11 cellular contexts compared by ENCODE assay signal in genomic region chrX:124239911-124240310, GRCh38.
A peak's percentile ranks its signal among the peaks of the same experiment; 100 is the strongest.
DNase-seq lines count a peak whose midpoint lies in the region; ATAC-seq and TF ChIP-seq lines count a peak whose summit lies in the region.
"Had no signal": no experiment of that assay in that cellular context is flagged by ENCODE, and none has a peak within 500 bp of the region (broad histone marks: within the 10 kb centered on the region; RNA-seq: fewer than 3 reads in every experiment).

No MANE protein-coding gene starts in this region.

- no peaks in the 10 kb centered on the region for H3K36me3 Mint-ChIP-seq in activated CD4-positive, alpha-beta T cell treated with anti-CD3 and anti-CD28 coated beads for 36 hours (ENCODE audit: low read depth)
- no peaks in the 10 kb centered on the region for H3K36me3 Mint-ChIP-seq in MCF 10A (ENCODE audit: insufficient read depth, unreplicated experiment)

- CTCF ChIA-PET in activated CD4-positive, alpha-beta T cell treated with anti-CD3 and anti-CD28 coated beads for 36 hours (lab: Charles Lee), result interaction anchor here (0.6 to 1.0 kb wide), 4 partner anchors 9 to 53 kb away, joined by 3 to 4 read pairs (median 3); no protein-coding TSS in a partner anchor
- CTCF ChIA-PET in MCF 10A (lab: Yijun Ruan, JAX), result no interaction called here

- TF ChIP-seq CTCF in MCF 10A (IDR thresholded peaks at IDR 0.05; ENCODE audit: unreplicated experiment), result no peak

- peak overlapping the region; percentile 75 for H3K27ac Mint-ChIP-seq in activated CD4-positive, alpha-beta T cell treated with anti-CD3 and anti-CD28 coated beads for 36 hours
- H3K27ac Mint-ChIP-seq in MCF 10A (ENCODE audit: low read depth, unreplicated experiment), result no peak overlapping the region

- H3K9me3 Mint-ChIP-seq in activated CD4-positive, alpha-beta T cell treated with anti-CD3 and anti-CD28 coated beads for 36 hours (ENCODE audit: low read depth), result no peaks in the 10 kb centered on the region
- no peaks in the 10 kb centered on the region for H3K9me3 Mint-ChIP-seq in MCF 10A (ENCODE audit: unreplicated experiment)

- intact Hi-C loops in activated CD4-positive, alpha-beta T cell treated with anti-CD3 and anti-CD28 coated beads for 36 hours (cut with DNase I, micrococcal nuclease), result loop anchor here (1.0 to 10.0 kb wide), 11 partner anchors 22 to 1055 kb away; partner anchors contain the start of gene SH2D1A (in 1 of the 2)
- intact Hi-C loops in MCF 10A (cut with micrococcal nuclease), result no loop called here

- POLR2A ChIA-PET in activated CD4-positive, alpha-beta T cell treated with anti-CD3 and anti-CD28 coated beads for 36 hours (lab: Charles Lee), result no interaction called here
- POLR2A ChIA-PET in MCF 10A (lab: Yijun Ruan, JAX), result no interaction called here

- H3K4me3 Mint-ChIP-seq in activated CD4-positive, alpha-beta T cell treated with anti-CD3 and anti-CD28 coated beads for 36 hours, result peak overlapping the region; percentile 31
- H3K4me3 Mint-ChIP-seq in MCF 10A (ENCODE audit: unreplicated experiment), result no peak overlapping the region

- BruUV-seq in MCF 10A (replicated peaks; lab: Mats Ljungman, UMichigan), result no TSS peak

- peak; percentile 72 for DNase-seq in activated CD4-positive, alpha-beta T cell treated with anti-CD3 and anti-CD28 coated beads for 36 hours
- DNase-seq in stimulated activated CD4-positive, alpha-beta T cell treated with anti-CD3 and anti-CD28 coated beads, Interleukin-2, amount 100 ng/mL, for 48 hours, result peak; percentile 26 to 30
- DNase-seq in MCF 10A (ENCODE audit: unreplicated experiment) (no peak), middle frontal gyrus (ENCODE audit: extremely low spot score, low spot score) (no peak), NCI-H2171 treated with DMSO at 0.1 percent for 48 hours (lab: John Stamatoyannopoulos, UW) (no peak), HPDE6-E6E7 (ENCODE audit: extremely low spot score) (no peak)
- DNase-seq: foreskin fibroblast, NCI-H1930, posterior cingulate gyrus had no signal

- ATAC-seq in GM19324 (IDR thresholded peaks at IDR 0.05; ENCODE audit: low FRiP score, unreplicated experiment) (peak; percentile 75), HG02870 (IDR thresholded peaks at IDR 0.05; ENCODE audit: unreplicated experiment) (peak; percentile 82)
- peak; percentile 79 for ATAC-seq in activated CD4-positive, alpha-beta T cell treated with anti-CD3 and anti-CD28 coated beads for 36 hours

- H3K27me3 Mint-ChIP-seq in activated CD4-positive, alpha-beta T cell treated with anti-CD3 and anti-CD28 coated beads for 36 hours, result peaks cover 2% of the 10 kb centered on the region
- peaks cover 37% of the 10 kb centered on the region for H3K27me3 Mint-ChIP-seq in MCF 10A (ENCODE audit: insufficient read depth, unreplicated experiment)

- H3K4me1 Mint-ChIP-seq in activated CD4-positive, alpha-beta T cell treated with anti-CD3 and anti-CD28 coated beads for 36 hours, result peaks cover 45% of the 10 kb centered on the region
- no peaks in the 10 kb centered on the region for H3K4me1 Mint-ChIP-seq in MCF 10A (ENCODE audit: insufficient read depth, unreplicated experiment)

Comparison
In these comparisons a context has a peak if more than half of its experiments do, and no peak if none do; other contexts are left out.
1. DNase-seq: peak in activated CD4-positive, alpha-beta T cell treated with anti-CD3 and anti-CD28 coated beads for 36 hours (single experiment) and stimulated activated CD4-positive, alpha-beta T cell treated with anti-CD3 and anti-CD28 coated beads, Interleukin-2, amount 100 ng/mL, for 48 hours (2 of 2); none in MCF 10A (single experiment), middle frontal gyrus (single experiment), NCI-H2171 treated with DMSO at 0.1 percent for 48 hours (single experiment) and HPDE6-E6E7 (single experiment).
2. Peak in every context shown above with its lines, with median percentiles within 50 percentile points of each other: ATAC-seq.